Comparison of ENCODE assay signal across 8 cellular contexts in the genomic region with DNA sequence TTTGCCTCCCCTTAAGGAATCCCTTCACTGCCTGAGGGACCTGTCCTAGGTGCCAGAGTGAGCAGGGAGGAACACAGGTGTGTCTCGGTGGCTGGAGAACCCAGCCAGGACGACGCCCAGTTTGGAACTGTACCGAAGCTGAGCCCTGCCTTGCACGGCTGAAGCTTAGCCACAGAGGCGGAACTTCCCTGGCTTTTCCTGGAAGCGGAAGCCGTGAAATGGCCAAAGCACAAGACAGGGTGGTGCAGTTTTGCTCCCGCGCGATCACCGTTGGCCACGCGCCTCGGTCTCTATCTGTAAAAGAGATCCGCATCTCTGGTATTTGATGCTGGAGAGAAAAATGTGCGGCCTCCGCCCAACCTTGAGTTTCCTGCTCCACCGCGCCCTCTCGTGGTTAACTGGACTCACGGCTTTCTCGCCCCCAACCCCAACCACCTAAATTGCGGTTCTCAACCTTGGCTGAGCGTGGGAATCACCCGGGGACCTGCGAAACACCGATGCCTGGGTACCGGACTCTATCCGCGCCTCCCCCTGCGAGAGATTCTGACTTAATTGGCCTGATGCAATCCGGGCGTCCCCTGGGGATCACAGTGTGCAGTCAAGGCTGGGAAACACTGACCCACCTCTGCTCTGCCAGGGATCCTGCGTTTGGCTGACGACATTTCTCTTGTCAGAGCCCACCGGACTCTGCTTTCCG.
DNase-seq lines count a peak whose midpoint lies in the region; ATAC-seq lines count a peak whose summit lies in the region.

No MANE protein-coding gene starts in this region.

- ATAC-seq in HG02678 (IDR thresholded peaks at IDR 0.05; ENCODE audit: unreplicated experiment): peak; percentile 75
- ATAC-seq in HG02970 (IDR thresholded peaks at IDR 0.05; ENCODE audit: low FRiP score, unreplicated experiment): no peak

- DNase-seq in EL (peak; percentile 79), NCI-H2171 (lab: John Stamatoyannopoulos, UW) (peak; percentile 72), caudate nucleus (lab: John Stamatoyannopoulos, UW) (peak in 53 of 61 donors; percentile 9 to 73 (median 49)), islet precursor cell (peak; percentile 92)
- peak; percentile 69 to 82 (median 74) for DNase-seq in activated CD4-positive, CD25-positive, alpha-beta regulatory T cell (lab: John Stamatoyannopoulos, UW)
- peak; percentile 63 to 87 for DNase-seq in stimulated activated CD4-positive, alpha-beta T cell treated with anti-CD3 and anti-CD28 coated beads, Interleukin-12 subunit alpha, Interleukin-12 subunit beta, amount 100 ng/mL, for 24 hours (ENCODE audit: low read depth in 2 of 2)

- H3K27ac ChIP-seq in caudate nucleus (ENCODE audit: low read depth, low read length): no peak overlapping the region
